Comparison of ENCODE assay signal across 1 cellular context in genomic region chr11:65382036-65382803, GRCh38.
TF ChIP-seq lines count a peak whose summit lies in the region.

SLC25A45 (minus strand) TSS chr11:65382646; CDS start chr11:65381951, 695 bp downstream.

TF ChIP-seq in HepG2, 621 proteins besides CTCF, POLR2A, EP300 and RAD21 (continued from another document and continues in another):
- TF ChIP-seq MZF1 (CRISPR knock-in tag; IDR thresholded peaks at IDR 0.05; ENCODE audit: borderline replicate concordance) (0 out of 2 replicates have a peak, but pooled peaks have one; percentile 36), ZNF546 (CRISPR knock-in tag; conservative IDR thresholded peaks at IDR 0.05) (no peak), EZH2 (conservative IDR thresholded peaks at IDR 0.05; ENCODE audit: low read depth, low read length) (no peak), ZNF224 (CRISPR knock-in tag; IDR thresholded peaks at IDR 0.05) (peak; percentile 96), ZNF761 (CRISPR knock-in tag; conservative IDR thresholded peaks at IDR 0.05) (peak; percentile 92), U2AF1 (optimal IDR thresholded peaks at IDR 0.05; ENCODE audit: low read depth, low read length) (peak; percentile 78), MTF1 (CRISPR knock-in tag; IDR thresholded peaks at IDR 0.05) (no peak), HCFC1 (IDR thresholded peaks at IDR 0.05; ENCODE audit: low read depth, low read length) (no peak), ZNF780A (CRISPR knock-in tag; IDR thresholded peaks at IDR 0.05) (peak; percentile 85; the same call in 1 of the 2 replicates), ZNF660 (CRISPR knock-in tag; IDR thresholded peaks at IDR 0.05; ENCODE audit: borderline replicate concordance, low read depth) (no peak), ZBTB7B (CRISPR knock-in tag; IDR thresholded peaks at IDR 0.05) (peak; percentile 67), MXD1 (CRISPR knock-in tag; IDR thresholded peaks at IDR 0.05) (peak; percentile 30; the same call in 1 of the 2 replicates), NR2F1 (CRISPR knock-in tag; IDR thresholded peaks at IDR 0.05) (peak; percentile 66 to 83; a peak in 3 of 4 replicates), POGK (CRISPR knock-in tag; conservative IDR thresholded peaks at IDR 0.05) (peak; percentile 84), SNAI1 (CRISPR knock-in tag; IDR thresholded peaks at IDR 0.05; ENCODE audit: borderline replicate concordance) (peak; percentile 37; the same call in 1 of the 2 replicates), ZNF589 (CRISPR knock-in tag; conservative IDR thresholded peaks at IDR 0.05) (peak; percentile 74; the same call in 1 of the 2 replicates), YEATS2 (CRISPR knock-in tag; IDR thresholded peaks at IDR 0.05; ENCODE audit: borderline replicate concordance) (peak; percentile 79), ZNF674 (CRISPR knock-in tag; IDR thresholded peaks at IDR 0.05; ENCODE audit: low read depth) (no peak), ZNF776 (CRISPR knock-in tag; IDR thresholded peaks at IDR 0.05) (no peak), RFX5 (IDR thresholded peaks at IDR 0.05; ENCODE audit: low read depth, low read length) (no peak), ZSCAN29 (CRISPR knock-in tag; conservative IDR thresholded peaks at IDR 0.05) (peak; percentile 46; the same call in 1 of the 2 replicates), U2AF2 (IDR thresholded peaks at IDR 0.05; ENCODE audit: low read depth, low read length) (0 out of 2 replicates have a peak, but pooled peaks have one; percentile 40), SMARCC2 (IDR thresholded peaks at IDR 0.05) (no peak), MEIS2 (CRISPR knock-in tag; IDR thresholded peaks at IDR 0.05) (no peak), SMAD3 (CRISPR knock-in tag; IDR thresholded peaks at IDR 0.05) (no peak; the same call in 1 of the 2 replicates), HDAC2 (CRISPR knock-in tag; IDR thresholded peaks at IDR 0.05) (peak; percentile 89), ZNF570 (CRISPR knock-in tag; IDR thresholded peaks at IDR 0.05; ENCODE audit: borderline replicate concordance) (no peak; the same call in 1 of the 2 replicates), ZNF615 (CRISPR knock-in tag; IDR thresholded peaks at IDR 0.05; ENCODE audit: borderline replicate concordance) (peak; percentile 97), ATF7-NPFF (CRISPR knock-in tag; IDR thresholded peaks at IDR 0.05; ENCODE audit: low read depth) (peak; percentile 54; the same call in 1 of the 2 replicates), HMG20A (CRISPR knock-in tag; IDR thresholded peaks at IDR 0.05; ENCODE audit: borderline replicate concordance) (peak; percentile 68; the same call in 1 of the 2 replicates), PCBP1 (IDR thresholded peaks at IDR 0.05; ENCODE audit: borderline replicate concordance, low read depth, low read length) (0 out of 2 replicates have a peak, but pooled peaks have one; percentile 34), ZNF841 (CRISPR knock-in tag; IDR thresholded peaks at IDR 0.05; ENCODE audit: borderline replicate concordance) (no peak; the same call in 1 of the 2 replicates), ZGPAT (CRISPR knock-in tag; IDR thresholded peaks at IDR 0.05) (peak; percentile 97), SRY (CRISPR knock-in tag; IDR thresholded peaks at IDR 0.05) (peak; percentile 64), ZNF510 (CRISPR knock-in tag; IDR thresholded peaks at IDR 0.05; ENCODE audit: low read depth) (peak; percentile 27; the same call in 1 of the 2 replicates), SRSF1 (optimal IDR thresholded peaks at IDR 0.05; ENCODE audit: low read depth, low read length) (peak; percentile 34), ZNF749 (CRISPR knock-in tag; IDR thresholded peaks at IDR 0.05; ENCODE audit: borderline replicate concordance) (no peak; the same call in 1 of the 2 replicates), HOXA5 (CRISPR knock-in tag; IDR thresholded peaks at IDR 0.05) (no peak; the same call in 1 of the 2 replicates), BRCA1 (CRISPR knock-in tag; IDR thresholded peaks at IDR 0.05) (no peak), MTA3 (CRISPR knock-in tag; IDR thresholded peaks at IDR 0.05) (no peak), ADNP (CRISPR knock-in tag; IDR thresholded peaks at IDR 0.05) (no peak), ZNF430 (CRISPR knock-in tag; IDR thresholded peaks at IDR 0.05) (peak; percentile 96), NR2F2 (IDR thresholded peaks at IDR 0.05; ENCODE audit: borderline replicate concordance, low read depth) (peak; percentile 84; the same call in 1 of the 2 replicates), ZNF713 (CRISPR knock-in tag; IDR thresholded peaks at IDR 0.05) (no peak), KLF6 (CRISPR knock-in tag; IDR thresholded peaks at IDR 0.05) (peak; percentile 86), ETV6 (CRISPR knock-in tag; conservative IDR thresholded peaks at IDR 0.05) (peak; percentile 9), ZNF607 (CRISPR knock-in tag; IDR thresholded peaks at IDR 0.05; ENCODE audit: borderline replicate concordance) (peak; percentile 48; the same call in 1 of the 2 replicates), ZNF629 (CRISPR knock-in tag; conservative IDR thresholded peaks at IDR 0.05) (peak; percentile 26), ZZZ3 (CRISPR knock-in tag; IDR thresholded peaks at IDR 0.05; ENCODE audit: borderline replicate concordance) (peak; percentile 49; the same call in 1 of the 2 replicates), KLF12 (CRISPR knock-in tag; IDR thresholded peaks at IDR 0.05; ENCODE audit: borderline replicate concordance) (peak; percentile 20; the same call in 1 of the 2 replicates), ZNF160 (CRISPR knock-in tag; IDR thresholded peaks at IDR 0.05) (0 out of 2 replicates have a peak, but pooled peaks have one; percentile 28), KAT2B (IDR thresholded peaks at IDR 0.05; ENCODE audit: borderline replicate concordance, low read depth, low read length) (no peak)
- TF ChIP-seq, protein P1, sequence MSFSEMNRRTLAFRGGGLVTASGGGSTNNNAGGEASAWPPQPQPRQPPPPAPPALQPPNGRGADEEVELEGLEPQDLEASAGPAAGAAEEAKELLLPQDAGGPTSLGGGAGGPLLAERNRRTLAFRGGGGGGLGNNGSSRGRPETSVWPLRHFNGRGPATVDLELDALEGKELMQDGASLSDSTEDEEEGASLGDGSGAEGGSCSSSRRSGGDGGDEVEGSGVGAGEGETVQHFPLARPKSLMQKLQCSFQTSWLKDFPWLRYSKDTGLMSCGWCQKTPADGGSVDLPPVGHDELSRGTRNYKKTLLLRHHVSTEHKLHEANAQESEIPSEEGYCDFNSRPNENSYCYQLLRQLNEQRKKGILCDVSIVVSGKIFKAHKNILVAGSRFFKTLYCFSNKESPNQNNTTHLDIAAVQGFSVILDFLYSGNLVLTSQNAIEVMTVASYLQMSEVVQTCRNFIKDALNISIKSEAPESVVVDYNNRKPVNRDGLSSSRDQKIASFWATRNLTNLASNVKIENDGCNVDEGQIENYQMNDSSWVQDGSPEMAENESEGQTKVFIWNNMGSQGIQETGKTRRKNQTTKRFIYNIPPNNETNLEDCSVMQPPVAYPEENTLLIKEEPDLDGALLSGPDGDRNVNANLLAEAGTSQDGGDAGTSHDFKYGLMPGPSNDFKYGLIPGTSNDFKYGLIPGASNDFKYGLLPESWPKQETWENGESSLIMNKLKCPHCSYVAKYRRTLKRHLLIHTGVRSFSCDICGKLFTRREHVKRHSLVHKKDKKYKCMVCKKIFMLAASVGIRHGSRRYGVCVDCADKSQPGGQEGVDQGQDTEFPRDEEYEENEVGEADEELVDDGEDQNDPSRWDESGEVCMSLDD (CRISPR knock-in tag; IDR thresholded peaks at IDR 0.05; ENCODE audit: borderline replicate concordance) = no peak
- TF ChIP-seq, protein P2, sequence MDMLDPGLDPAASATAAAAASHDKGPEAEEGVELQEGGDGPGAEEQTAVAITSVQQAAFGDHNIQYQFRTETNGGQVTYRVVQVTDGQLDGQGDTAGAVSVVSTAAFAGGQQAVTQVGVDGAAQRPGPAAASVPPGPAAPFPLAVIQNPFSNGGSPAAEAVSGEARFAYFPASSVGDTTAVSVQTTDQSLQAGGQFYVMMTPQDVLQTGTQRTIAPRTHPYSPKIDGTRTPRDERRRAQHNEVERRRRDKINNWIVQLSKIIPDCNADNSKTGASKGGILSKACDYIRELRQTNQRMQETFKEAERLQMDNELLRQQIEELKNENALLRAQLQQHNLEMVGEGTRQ (IDR thresholded peaks at IDR 0.05; ENCODE audit: low read depth, low read length) = no peak
- TF ChIP-seq, protein P2 (CRISPR knock-in tag; IDR thresholded peaks at IDR 0.05; ENCODE audit: borderline replicate concordance) = peak; percentile 39; the same call in 1 of the 2 replicates
- TF ChIP-seq, protein P3, sequence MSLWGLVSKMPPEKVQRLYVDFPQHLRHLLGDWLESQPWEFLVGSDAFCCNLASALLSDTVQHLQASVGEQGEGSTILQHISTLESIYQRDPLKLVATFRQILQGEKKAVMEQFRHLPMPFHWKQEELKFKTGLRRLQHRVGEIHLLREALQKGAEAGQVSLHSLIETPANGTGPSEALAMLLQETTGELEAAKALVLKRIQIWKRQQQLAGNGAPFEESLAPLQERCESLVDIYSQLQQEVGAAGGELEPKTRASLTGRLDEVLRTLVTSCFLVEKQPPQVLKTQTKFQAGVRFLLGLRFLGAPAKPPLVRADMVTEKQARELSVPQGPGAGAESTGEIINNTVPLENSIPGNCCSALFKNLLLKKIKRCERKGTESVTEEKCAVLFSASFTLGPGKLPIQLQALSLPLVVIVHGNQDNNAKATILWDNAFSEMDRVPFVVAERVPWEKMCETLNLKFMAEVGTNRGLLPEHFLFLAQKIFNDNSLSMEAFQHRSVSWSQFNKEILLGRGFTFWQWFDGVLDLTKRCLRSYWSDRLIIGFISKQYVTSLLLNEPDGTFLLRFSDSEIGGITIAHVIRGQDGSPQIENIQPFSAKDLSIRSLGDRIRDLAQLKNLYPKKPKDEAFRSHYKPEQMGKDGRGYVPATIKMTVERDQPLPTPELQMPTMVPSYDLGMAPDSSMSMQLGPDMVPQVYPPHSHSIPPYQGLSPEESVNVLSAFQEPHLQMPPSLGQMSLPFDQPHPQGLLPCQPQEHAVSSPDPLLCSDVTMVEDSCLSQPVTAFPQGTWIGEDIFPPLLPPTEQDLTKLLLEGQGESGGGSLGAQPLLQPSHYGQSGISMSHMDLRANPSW (CRISPR knock-in tag; IDR thresholded peaks at IDR 0.05; ENCODE audit: borderline replicate concordance) = no peak
- TF ChIP-seq, protein P4, sequence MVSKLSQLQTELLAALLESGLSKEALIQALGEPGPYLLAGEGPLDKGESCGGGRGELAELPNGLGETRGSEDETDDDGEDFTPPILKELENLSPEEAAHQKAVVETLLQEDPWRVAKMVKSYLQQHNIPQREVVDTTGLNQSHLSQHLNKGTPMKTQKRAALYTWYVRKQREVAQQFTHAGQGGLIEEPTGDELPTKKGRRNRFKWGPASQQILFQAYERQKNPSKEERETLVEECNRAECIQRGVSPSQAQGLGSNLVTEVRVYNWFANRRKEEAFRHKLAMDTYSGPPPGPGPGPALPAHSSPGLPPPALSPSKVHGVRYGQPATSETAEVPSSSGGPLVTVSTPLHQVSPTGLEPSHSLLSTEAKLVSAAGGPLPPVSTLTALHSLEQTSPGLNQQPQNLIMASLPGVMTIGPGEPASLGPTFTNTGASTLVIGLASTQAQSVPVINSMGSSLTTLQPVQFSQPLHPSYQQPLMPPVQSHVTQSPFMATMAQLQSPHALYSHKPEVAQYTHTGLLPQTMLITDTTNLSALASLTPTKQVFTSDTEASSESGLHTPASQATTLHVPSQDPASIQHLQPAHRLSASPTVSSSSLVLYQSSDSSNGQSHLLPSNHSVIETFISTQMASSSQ (IDR thresholded peaks at IDR 0.05; ENCODE audit: low read depth) = peak; percentile 80
- TF ChIP-seq, protein P4 (CRISPR knock-in tag; IDR thresholded peaks at IDR 0.05; ENCODE audit: borderline replicate concordance) = peak; percentile 99
